1 cellular context compared by ENCODE assay signal in genomic region chr7:101669307-101669706, GRCh38.
TF ChIP-seq lines count a peak whose summit lies in the region.

No MANE protein-coding gene starts in this region.

TF ChIP-seq in Ishikawa, 13 proteins besides CTCF, POLR2A, EP300 and RAD21 (continued from another document):
- no peak for TF ChIP-seq REST (IDR thresholded peaks at IDR 0.05; ENCODE audit: low read depth)
